Comparison of ENCODE assay signal across 8 cellular contexts in the genomic region with DNA sequence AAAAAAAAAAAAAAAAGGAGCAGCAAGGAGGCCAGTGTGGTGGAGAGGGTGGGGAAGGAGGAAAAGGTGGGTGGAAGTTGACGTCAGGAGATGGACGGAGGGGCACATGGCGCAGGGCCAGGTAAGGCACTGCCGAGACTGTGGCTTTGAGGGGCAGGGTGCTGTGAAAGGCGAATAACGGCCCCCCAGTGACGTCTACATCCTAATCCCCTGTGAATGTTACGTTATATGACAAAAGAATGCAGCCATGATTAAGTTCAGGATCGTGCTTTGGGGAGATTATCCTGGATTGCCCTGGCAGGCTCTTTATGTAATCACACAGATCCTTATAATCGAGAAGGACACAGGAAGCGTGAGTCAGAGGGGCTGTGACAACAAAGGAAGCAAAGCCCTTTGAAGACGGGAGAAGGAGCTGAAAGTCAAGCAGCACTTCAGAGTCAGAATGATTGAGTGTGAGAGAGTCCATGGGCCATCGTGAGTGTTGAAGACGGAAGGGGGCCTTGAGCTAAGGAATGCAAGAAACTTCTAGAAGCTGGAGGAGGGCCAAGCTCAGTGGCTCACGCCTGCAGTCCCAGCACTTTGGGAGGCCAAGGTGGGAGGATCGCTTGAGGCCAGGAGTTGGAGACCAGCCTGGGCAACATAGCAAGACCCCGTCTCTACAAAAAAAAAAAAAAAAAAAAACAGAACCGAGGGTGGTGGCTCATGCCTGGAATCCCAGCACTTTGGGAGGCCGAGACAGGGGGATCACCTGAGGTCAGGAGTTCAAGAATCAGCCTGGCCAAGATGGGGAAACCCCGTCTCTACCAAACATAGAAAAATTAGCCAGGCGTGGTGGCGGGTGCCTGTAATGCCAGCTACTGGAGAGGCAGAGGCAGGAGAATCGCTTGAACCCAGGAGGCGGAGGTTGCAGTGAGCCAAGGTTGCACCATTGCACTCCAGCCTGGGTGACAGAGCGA. TPM values are rescaled to one million over a fixed set of nuclear protein-coding genes. Genes with fewer than 3 reads are reported as not detected.
DNase-seq lines count a peak whose midpoint lies in the region; ATAC-seq, FAIRE-seq and TF ChIP-seq lines count a peak whose summit lies in the region.

No MANE protein-coding gene starts in this region.

- no peak for TF ChIP-seq CTCF in astrocyte of the cerebellum (IDR thresholded peaks at IDR 0.05; ENCODE audit: low read depth, low read length, missing control alignments)
- no peak for TF ChIP-seq CTCF in HepG2 (CRISPR knock-in tag; IDR thresholded peaks at IDR 0.05)

- no peak overlapping the region for H3K4me2 ChIP-seq in HepG2 (ENCODE audit: low read depth, low read length)

- TF ChIP-seq POLR2A in HepG2 (IDR thresholded peaks at IDR 0.05; ENCODE audit: insufficient read depth in 1 of 2, low read depth in 2 of 2, low read length in 2 of 2): no peak

- intact Hi-C loops in HepG2 (cut with micrococcal nuclease; ENCODE audit: unreplicated experiment): no loop called here

- H4K20me1 ChIP-seq in HepG2 (ENCODE audit: insufficient read depth, low read length): no peaks in the 10 kb centered on the region

- TF ChIP-seq RAD21 in HepG2 (CRISPR knock-in tag; IDR thresholded peaks at IDR 0.05): no peak

- H3K27me3 ChIP-seq in HepG2 (ENCODE audit: control insufficient read depth in 1 of 2, insufficient read depth in 2 of 2, low read length in 2 of 2): no peaks in the 10 kb centered on the region

- WGBS in HepG2 (ENCODE audit: low lambda C conversion rate): 63% methylated on average over 25 of the region's 25 CpGs

- in situ Hi-C loops in astrocyte of the cerebellum (cut with HindIII; ENCODE audit: low sequenced_read_pairs): no loop called here
- in situ Hi-C loops in HepG2 (cut with HindIII; ENCODE audit: extremely low pct_ligation_motif_present, low pct_unique_long_range_greater_than_20kb): loop anchor here (5.0 kb wide), 3 partner anchors 37 to 162 kb away; partner anchors contain the start of gene NECTIN2

- H2AFZ ChIP-seq in HepG2 (ENCODE audit: low read length): no peak overlapping the region

- H3K4me3 ChIP-seq in astrocyte of the cerebellum (ENCODE audit: low read depth, low read length) (no peak overlapping the region), HepG2 (replicated peaks in 1 of 3; ENCODE audit: insufficient read depth in 1 of 3, low read depth in 2 of 3, low read length in 3 of 3) (no peak overlapping the region)

- H3K9ac ChIP-seq in HepG2 (ENCODE audit: insufficient read depth, low read depth, low read length): no peak overlapping the region

- TF ChIP-seq EP300 in HepG2 (IDR thresholded peaks at IDR 0.05; ENCODE audit: low read depth in 2 of 2, low read length in 2 of 2) (no peak), HepG2 (CRISPR knock-in tag; IDR thresholded peaks at IDR 0.05; ENCODE audit: borderline replicate concordance) (no peak)

- H3K79me2 ChIP-seq in HepG2 (ENCODE audit: insufficient read depth, low read length): no peaks in the 10 kb centered on the region

- peak; percentile 97 for DNase-seq in A172 (ENCODE audit: low spot score)
- DNase-seq in HT-29 (ENCODE audit: low spot score): peak; percentile 90
- DNase-seq in astrocyte of the cerebellum (ENCODE audit: low read depth): peak; percentile 42
- peak; percentile 37 for DNase-seq in HepG2 (ENCODE audit: low spot score)
- DNase-seq in HUDEP-2 (lab: John Stamatoyannopoulos, UW; ENCODE audit: unreplicated experiment in 76 of 76): no peak

- H3K9me3 ChIP-seq in HepG2 (ENCODE audit: low read length): no peaks in the 10 kb centered on the region

- CTCF ChIA-PET in HepG2 (lab: Yijun Ruan, JAX; ENCODE audit: low intra/inter-chr PET ratio, low total read pairs): no interaction called here

- H3K36me3 ChIP-seq in HepG2 (replicated peaks in 1 of 2; ENCODE audit: control insufficient read depth in 1 of 2, insufficient read depth in 2 of 2, low read length in 2 of 2): peaks cover 0 to 1% of the 10 kb centered on the region in 2 experiments; a peak in 1 of 5 replicates

- peaks cover 31% of the 10 kb centered on the region for H3K4me1 ChIP-seq in HepG2 (ENCODE audit: insufficient read depth, low read length)

- ATAC-seq in HepG2 (no peak), HG03565 (IDR thresholded peaks at IDR 0.05; ENCODE audit: unreplicated experiment) (no peak), GM18519 (IDR thresholded peaks at IDR 0.05; ENCODE audit: low FRiP score, unreplicated experiment) (no peak), HG02678 (IDR thresholded peaks at IDR 0.05; ENCODE audit: unreplicated experiment) (no peak)

- BruUV-seq in HepG2 (replicated peaks; lab: Mats Ljungman, UMichigan): no TSS peak

- no peak overlapping the region for H3K27ac ChIP-seq in HepG2 (ENCODE audit: extremely low read length, insufficient read depth, low read length)

- POLR2A ChIA-PET in HepG2 (lab: Yijun Ruan, JAX): interaction anchor here (0.7 kb wide), 2 partner anchors 9 to 10 kb away, joined by 3 read pairs; no protein-coding TSS in a partner anchor

- FAIRE-seq in HepG2 (lab: Jason Lieb, UNC): no peak

RNA-seq across cellular contexts. Expression of gene CEACAM16, which starts 13.8 kb away (rescaled TPM):
- not detected in 2 replicates for total RNA-seq in A172 (2014; rRNA removed; shearing (Covaris generic))
- total RNA-seq in HT-29 (2014; rRNA removed; shearing (Covaris generic)): not detected in 2 replicates
- not detected in 2 replicates for total RNA-seq in HepG2 (2016; rRNA removed; fragmentation: Illumina TruSeq; extraction: Trizol)
- total RNA-seq in HepG2 (2016; cell fraction: cytosol; rRNA removed; fragmentation: Illumina TruSeq; extraction: Trizol; ENCODE audit: low read depth): not detected in 2 replicates
- not detected in 2 replicates for total RNA-seq in HepG2 (2016; cell fraction: insoluble cytoplasmic fraction; rRNA removed; fragmentation: Illumina TruSeq; extraction: Trizol)
- not detected in 2 replicates for total RNA-seq in HepG2 (2016; cell fraction: membrane; rRNA removed; fragmentation: Illumina TruSeq; extraction: Trizol)
- not detected in 2 replicates for total RNA-seq in HepG2 (2016; cell fraction: nucleus; rRNA removed; fragmentation: Illumina TruSeq; extraction: Trizol)
- polyA plus RNA-seq in HepG2 (2011; rRNA removed): not detected in 2 replicates
- polyA plus RNA-seq in HepG2 (2011; cell fraction: cytosol; rRNA removed): not detected in 2 replicates
- polyA plus RNA-seq in HepG2 (2011; cell fraction: nucleus; rRNA removed): not detected in 2 replicates
- polyA plus RNA-seq in HepG2 (2012): not detected in 2 replicates
- polyA plus RNA-seq in HepG2 (2016; cell fraction: cytosol; fragmentation: Illumina TruSeq; extraction: Trizol; ENCODE audit: low read depth): not detected in 2 replicates
- not detected in 2 replicates for polyA plus RNA-seq in HepG2 (2016; cell fraction: insoluble cytoplasmic fraction; fragmentation: Illumina TruSeq; extraction: Trizol; ENCODE audit: low read depth)
- not detected in 2 replicates for polyA plus RNA-seq in HepG2 (2016; cell fraction: membrane; fragmentation: Illumina TruSeq; extraction: Trizol; ENCODE audit: low read depth)
- polyA plus RNA-seq in HepG2 (2016; cell fraction: nucleus; fragmentation: Illumina TruSeq; extraction: Trizol; ENCODE audit: insufficient read depth, low read depth): not detected in 2 replicates
- not detected in 2 replicates for polyA minus RNA-seq in HepG2 (2011; rRNA and poly(A)+ RNA removed; ENCODE audit: low replicate concordance)
- polyA minus RNA-seq in HepG2 (2011; cell fraction: cytosol; rRNA and poly(A)+ RNA removed): not detected in 2 replicates
- polyA minus RNA-seq in HepG2 (2011; cell fraction: nucleus; rRNA and poly(A)+ RNA removed): not detected in 2 replicates

RNA-seq across cellular contexts. Expression of gene CEACAM19, which starts 13.9 kb away (rescaled TPM):
- not detected in 2 replicates for total RNA-seq in A172 (2014; rRNA removed; shearing (Covaris generic))
- 1.0 and 2.2 TPM in 2 replicates for total RNA-seq in HT-29 (2014; rRNA removed; shearing (Covaris generic))
- total RNA-seq in HepG2 (2016; rRNA removed; fragmentation: Illumina TruSeq; extraction: Trizol): 0.66 and 1.3 TPM in 2 replicates
- total RNA-seq in HepG2 (2016; cell fraction: cytosol; rRNA removed; fragmentation: Illumina TruSeq; extraction: Trizol; ENCODE audit: low read depth): 0.18 and 0.30 TPM in 2 replicates
- 0.22 and 1.3 TPM in 2 replicates for total RNA-seq in HepG2 (2016; cell fraction: insoluble cytoplasmic fraction; rRNA removed; fragmentation: Illumina TruSeq; extraction: Trizol)
- 0.38 and 0.65 TPM in 2 replicates for total RNA-seq in HepG2 (2016; cell fraction: membrane; rRNA removed; fragmentation: Illumina TruSeq; extraction: Trizol)
- 2.7 and 2.8 TPM in 2 replicates for total RNA-seq in HepG2 (2016; cell fraction: nucleus; rRNA removed; fragmentation: Illumina TruSeq; extraction: Trizol)
- 4.0 and 6.3 TPM in 2 replicates for polyA plus RNA-seq in HepG2 (2011; rRNA removed)
- 1.3 and 1.5 TPM in 2 replicates for polyA plus RNA-seq in HepG2 (2011; cell fraction: cytosol; rRNA removed)
- 16.3 and 18.1 TPM in 2 replicates for polyA plus RNA-seq in HepG2 (2011; cell fraction: nucleus; rRNA removed)
- polyA plus RNA-seq in HepG2 (2012): 4.6 and 6.9 TPM in 2 replicates
- polyA plus RNA-seq in HepG2 (2016; cell fraction: cytosol; fragmentation: Illumina TruSeq; extraction: Trizol; ENCODE audit: low read depth): 0.32 and 0.38 TPM in 2 replicates
- polyA plus RNA-seq in HepG2 (2016; cell fraction: insoluble cytoplasmic fraction; fragmentation: Illumina TruSeq; extraction: Trizol; ENCODE audit: low read depth): 0.47 and 0.99 TPM in 2 replicates
- 0.88 and 0.98 TPM in 2 replicates for polyA plus RNA-seq in HepG2 (2016; cell fraction: membrane; fragmentation: Illumina TruSeq; extraction: Trizol; ENCODE audit: low read depth)
- 11.9 and 13.8 TPM in 2 replicates for polyA plus RNA-seq in HepG2 (2016; cell fraction: nucleus; fragmentation: Illumina TruSeq; extraction: Trizol; ENCODE audit: insufficient read depth, low read depth)
- 6.6 and 9.0 TPM in 2 replicates for polyA minus RNA-seq in HepG2 (2011; rRNA and poly(A)+ RNA removed; ENCODE audit: low replicate concordance)
- polyA minus RNA-seq in HepG2 (2011; cell fraction: cytosol; rRNA and poly(A)+ RNA removed): 0.59 and 0.88 TPM in 2 replicates
- 11.7 and 11.8 TPM in 2 replicates for polyA minus RNA-seq in HepG2 (2011; cell fraction: nucleus; rRNA and poly(A)+ RNA removed)

RNA-seq across cellular contexts. Expression of gene PVR, which starts 41.5 kb away (rescaled TPM):
- 60.2 and 76.1 TPM in 2 replicates for total RNA-seq in A172 (2014; rRNA removed; shearing (Covaris generic))
- total RNA-seq in HT-29 (2014; rRNA removed; shearing (Covaris generic)): 204 and 206 TPM in 2 replicates
- 18.4 and 43.4 TPM in 2 replicates for total RNA-seq in HepG2 (2016; rRNA removed; fragmentation: Illumina TruSeq; extraction: Trizol)
- 5.4 and 5.5 TPM in 2 replicates for total RNA-seq in HepG2 (2016; cell fraction: cytosol; rRNA removed; fragmentation: Illumina TruSeq; extraction: Trizol; ENCODE audit: low read depth)
- total RNA-seq in HepG2 (2016; cell fraction: insoluble cytoplasmic fraction; rRNA removed; fragmentation: Illumina TruSeq; extraction: Trizol): 16.1 and 39.6 TPM in 2 replicates
- 18.0 and 18.1 TPM in 2 replicates for total RNA-seq in HepG2 (2016; cell fraction: membrane; rRNA removed; fragmentation: Illumina TruSeq; extraction: Trizol)
- total RNA-seq in HepG2 (2016; cell fraction: nucleus; rRNA removed; fragmentation: Illumina TruSeq; extraction: Trizol): 37.4 and 45.5 TPM in 2 replicates
- polyA plus RNA-seq in HepG2 (2011; rRNA removed): 46.6 and 59.5 TPM in 2 replicates
- 53.0 and 55.6 TPM in 2 replicates for polyA plus RNA-seq in HepG2 (2011; cell fraction: cytosol; rRNA removed)
- polyA plus RNA-seq in HepG2 (2011; cell fraction: nucleus; rRNA removed): 60.5 and 72.7 TPM in 2 replicates
- polyA plus RNA-seq in HepG2 (2012): 26.0 and 35.8 TPM in 2 replicates
- 4.1 and 4.5 TPM in 2 replicates for polyA plus RNA-seq in HepG2 (2016; cell fraction: cytosol; fragmentation: Illumina TruSeq; extraction: Trizol; ENCODE audit: low read depth)
- polyA plus RNA-seq in HepG2 (2016; cell fraction: insoluble cytoplasmic fraction; fragmentation: Illumina TruSeq; extraction: Trizol; ENCODE audit: low read depth): 14.1 and 16.5 TPM in 2 replicates
- polyA plus RNA-seq in HepG2 (2016; cell fraction: membrane; fragmentation: Illumina TruSeq; extraction: Trizol; ENCODE audit: low read depth): 9.4 and 9.9 TPM in 2 replicates
- polyA plus RNA-seq in HepG2 (2016; cell fraction: nucleus; fragmentation: Illumina TruSeq; extraction: Trizol; ENCODE audit: insufficient read depth, low read depth): 59.3 and 60.4 TPM in 2 replicates
- 69.1 and 105 TPM in 2 replicates for polyA minus RNA-seq in HepG2 (2011; rRNA and poly(A)+ RNA removed; ENCODE audit: low replicate concordance)
- polyA minus RNA-seq in HepG2 (2011; cell fraction: cytosol; rRNA and poly(A)+ RNA removed): 34.7 and 43.2 TPM in 2 replicates
- 56.0 and 67.4 TPM in 2 replicates for polyA minus RNA-seq in HepG2 (2011; cell fraction: nucleus; rRNA and poly(A)+ RNA removed)

Comparison
In these comparisons a context has a peak if more than half of its experiments do, and no peak if none do; other contexts are left out.
1. DNase-seq: peak in A172 (single experiment), HT-29 (single experiment), astrocyte of the cerebellum (single experiment) and HepG2 (single experiment); none in HUDEP-2 (0 of 76).